In the genomic region with DNA sequence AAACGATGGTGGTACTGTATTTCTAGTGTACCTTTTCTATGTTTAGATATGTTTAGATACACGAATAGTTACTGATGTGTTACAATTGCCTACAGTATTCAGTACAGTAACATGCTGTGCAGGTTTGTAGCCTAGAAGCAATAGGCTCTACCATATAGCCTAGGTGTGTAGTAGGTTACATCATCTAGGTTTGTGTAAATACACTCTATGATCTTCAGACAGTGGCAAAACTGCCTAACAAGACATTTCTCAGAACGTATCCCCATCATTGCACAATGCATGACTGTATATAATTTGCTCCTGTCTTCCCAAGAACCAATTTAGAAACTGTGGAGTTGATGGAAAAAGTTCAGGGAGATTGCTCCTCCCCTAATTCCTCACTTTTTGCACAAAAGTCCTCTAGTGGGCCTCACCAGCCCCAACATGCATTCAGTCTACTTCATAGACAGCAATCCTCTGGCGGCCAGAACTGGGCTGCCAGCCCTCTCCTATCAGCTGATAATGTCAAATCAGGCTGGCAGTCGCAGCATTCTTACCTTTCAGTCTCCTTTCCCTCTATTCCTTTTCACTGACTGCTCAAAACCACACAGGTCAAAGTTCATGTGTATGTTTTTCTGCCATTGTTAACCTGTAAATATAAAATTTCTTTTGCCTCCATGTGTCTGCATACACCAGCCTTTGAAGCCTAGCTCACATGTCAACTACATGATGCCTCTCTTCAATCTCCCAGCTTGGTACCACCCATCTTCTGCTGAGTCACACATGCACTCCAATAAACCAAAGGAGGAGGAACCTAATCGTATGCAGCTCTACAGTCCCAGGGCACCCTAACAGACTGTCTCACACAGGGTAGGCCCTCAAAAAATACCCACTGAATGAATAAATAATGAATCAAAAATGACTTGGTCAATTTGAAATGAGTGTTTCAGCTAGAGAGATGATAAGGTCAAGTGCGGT, we compare ENCODE assay signal across 1 cellular context.
A peak's percentile ranks its signal among the peaks of the same experiment; 100 is the strongest.
TF ChIP-seq lines count a peak whose summit lies in the region.

No MANE protein-coding gene starts in this region.

TF ChIP-seq in IMR-90, 13 proteins besides CTCF, POLR2A, EP300 and RAD21:
- TF ChIP-seq CEBPB (IDR thresholded peaks at IDR 0.05; ENCODE audit: low read depth, low read length) = peak; percentile 24; the same call in 1 of the 2 replicates
- no peak for TF ChIP-seq NFE2L2 (IDR thresholded peaks at IDR 0.05; ENCODE audit: low read depth, low read length)
